Comparison of ENCODE assay signal across 19 cellular contexts in the genomic region with DNA sequence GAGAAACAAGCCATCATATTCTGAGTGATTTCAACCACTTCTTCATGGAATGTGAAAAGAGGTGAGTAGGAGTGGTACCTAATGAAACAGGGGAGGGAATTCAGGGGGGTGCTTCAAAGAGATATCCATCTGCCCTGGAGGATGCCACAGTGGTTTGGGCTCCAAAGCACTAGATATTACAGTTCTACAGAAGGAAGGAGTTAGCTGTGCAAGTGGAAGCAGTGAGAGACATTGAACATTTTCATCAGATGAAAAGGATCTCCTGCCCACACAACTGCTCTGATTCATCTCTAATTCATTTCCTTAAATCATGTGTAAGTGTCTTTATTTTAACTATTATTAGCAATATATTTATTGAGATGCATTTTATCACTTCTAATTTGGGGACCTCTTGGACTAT. TPM values are rescaled to one million over a fixed set of nuclear protein-coding genes. Genes with fewer than 3 reads are reported as not detected.
DNase-seq lines count a peak whose midpoint lies in the region; ATAC-seq and TF ChIP-seq lines count a peak whose summit lies in the region.
"Had no signal": no experiment of that assay in that cellular context is flagged by ENCODE, and none has a peak within 500 bp of the region (broad histone marks: within the 10 kb centered on the region; RNA-seq: fewer than 3 reads in every experiment).

No MANE protein-coding gene starts in this region.

- H3K27me3 ChIP-seq in left ventricle myocardium inferior (ENCODE audit: low read depth) (no peaks in the 10 kb centered on the region), brain microvascular endothelial cell (replicated peaks) (no peaks in the 10 kb centered on the region), foreskin keratinocyte (no peaks in the 10 kb centered on the region), sigmoid colon (no peaks in the 10 kb centered on the region)
- H3K27me3 ChIP-seq: stomach, upper lobe of left lung had no signal

- no peaks in the 10 kb centered on the region for H3K9me3 ChIP-seq in left ventricle myocardium inferior (replicated peaks)
- H3K9me3 ChIP-seq in sigmoid colon: no peaks in the 10 kb centered on the region
- H3K9me3 ChIP-seq: stomach, upper lobe of left lung had no signal

- TF ChIP-seq CTCF in left ventricle myocardium inferior (IDR thresholded peaks at IDR 0.05; ENCODE audit: borderline replicate concordance) (no peak), brain microvascular endothelial cell (IDR thresholded peaks at IDR 0.05; ENCODE audit: low read depth, low read length, missing control alignments) (no peak), foreskin keratinocyte (conservative IDR thresholded peaks at IDR 0.05) (no peak), sigmoid colon (IDR thresholded peaks at IDR 0.05) (no peak)

- peak overlapping the region; percentile 10 for H3K27ac ChIP-seq in left ventricle myocardium inferior (replicated peaks)
- no peak overlapping the region for H3K27ac ChIP-seq in brain microvascular endothelial cell
- no peak overlapping the region for H3K27ac ChIP-seq in foreskin keratinocyte
- no peak overlapping the region for H3K27ac ChIP-seq in sigmoid colon
- H3K27ac ChIP-seq: C4-2B, epithelial cell of prostate, KMS-11, stomach, upper lobe of left lung had no signal

- H3K36me3 ChIP-seq in left ventricle myocardium inferior (no peaks in the 10 kb centered on the region), brain microvascular endothelial cell (replicated peaks) (no peaks in the 10 kb centered on the region), sigmoid colon (no peaks in the 10 kb centered on the region)
- H3K36me3 ChIP-seq: stomach, upper lobe of left lung had no signal

- ATAC-seq in left ventricle myocardium superior: no peak
- peak; percentile 42 for ATAC-seq in foreskin keratinocyte
- no peak for ATAC-seq in GM18861 (IDR thresholded peaks at IDR 0.05; ENCODE audit: unreplicated experiment)
- no peak for ATAC-seq in GM21367 (IDR thresholded peaks at IDR 0.05; ENCODE audit: unreplicated experiment)
- ATAC-seq: activated CD8-positive, alpha-beta T cell treated with anti-CD3 and anti-CD28 coated beads for 36 hours; activated naive CD8-positive, alpha-beta T cell treated with anti-CD3 and anti-CD28 coated beads, Interleukin-2, amount 50 U/mL, for 24 hours had no signal

- H3K4me1 ChIP-seq in left ventricle myocardium inferior (peaks cover 6% of the 10 kb centered on the region), foreskin keratinocyte (peaks cover 29% of the 10 kb centered on the region), sigmoid colon (peaks cover 0 to 18% (median 6%) of the 10 kb centered on the region in 4 donors)
- H3K4me1 ChIP-seq: upper lobe of left lung had no signal

- DNase-seq in left ventricle myocardium inferior (no peak), left ventricle myocardium superior (no peak), brain microvascular endothelial cell (peak; percentile 14), foreskin keratinocyte (peak in 1 of 2 donors; percentile 30), sigmoid colon (no peak), HuH-7.5 (ENCODE audit: low spot score) (no peak)
- DNase-seq: activated CD8-positive, alpha-beta T cell treated with anti-CD3 and anti-CD28 coated beads for 36 hours; activated gamma-delta T cell; activated naive CD8-positive, alpha-beta T cell treated with anti-CD3 and anti-CD28 coated beads, Interleukin-2, amount 50 U/mL, for 24 hours; islet precursor cell; NCI-H187 treated with DMSO at 0.1 percent for 48 hours; stimulated activated CD4-positive, alpha-beta T cell treated with anti-CD3 and anti-CD28 coated beads, Interleukin-4, amount 100 ng/mL, for 4 hours; stomach; upper lobe of left lung had no signal

- TF ChIP-seq EP300 in sigmoid colon (IDR thresholded peaks at IDR 0.05): no peak

- no peak for TF ChIP-seq POLR2A in sigmoid colon (IDR thresholded peaks at IDR 0.05)

- intact Hi-C loops in left ventricle myocardium inferior (cut with micrococcal nuclease) (no loop called here), left ventricle myocardium superior (cut with micrococcal nuclease) (no loop called here), sigmoid colon (cut with DNase I) (no loop called here)

- in situ Hi-C loops in brain microvascular endothelial cell (cut with HindIII; ENCODE audit: low pct_ligation_motif_present, low sequenced_read_pairs): no loop called here

- H3K4me3 ChIP-seq in left ventricle myocardium inferior (no peak overlapping the region), brain microvascular endothelial cell (ENCODE audit: low read depth, low read length) (no peak overlapping the region), sigmoid colon (no peak overlapping the region)
- H3K4me3 ChIP-seq: stomach, upper lobe of left lung had no signal

RNA-seq across cellular contexts. Expression of a gene that starts 2.8 kb away (rescaled TPM):
- total RNA-seq in left ventricle myocardium inferior (256 TPM), left ventricle myocardium superior (278 TPM), foreskin keratinocyte (0.99 and 1.3 TPM in 2 replicates), sigmoid colon (100 to 1,000 TPM; 155 to 285 (median 187) TPM)
- polyA plus RNA-seq in foreskin keratinocyte (0.37 and 0.90 TPM in 2 replicates), sigmoid colon (10 to 100 TPM in 1 of 3 donors, 1 to 10 TPM in 2; 2.8 to 26.0 (median 7.2) TPM)

Comparison
In these comparisons a context has a peak if more than half of its experiments do, and no peak if none do; other contexts are left out.
1. RNA of a gene that starts 2.8 kb away (total RNA-seq): 278 TPM in left ventricle myocardium superior (single experiment), 256 TPM in left ventricle myocardium inferior (single experiment) and 155 to 285 TPM in sigmoid colon; 0.99 to 1.3 TPM in foreskin keratinocyte; every median in the first group is over 10 times any median in the second.